In the genomic region with DNA sequence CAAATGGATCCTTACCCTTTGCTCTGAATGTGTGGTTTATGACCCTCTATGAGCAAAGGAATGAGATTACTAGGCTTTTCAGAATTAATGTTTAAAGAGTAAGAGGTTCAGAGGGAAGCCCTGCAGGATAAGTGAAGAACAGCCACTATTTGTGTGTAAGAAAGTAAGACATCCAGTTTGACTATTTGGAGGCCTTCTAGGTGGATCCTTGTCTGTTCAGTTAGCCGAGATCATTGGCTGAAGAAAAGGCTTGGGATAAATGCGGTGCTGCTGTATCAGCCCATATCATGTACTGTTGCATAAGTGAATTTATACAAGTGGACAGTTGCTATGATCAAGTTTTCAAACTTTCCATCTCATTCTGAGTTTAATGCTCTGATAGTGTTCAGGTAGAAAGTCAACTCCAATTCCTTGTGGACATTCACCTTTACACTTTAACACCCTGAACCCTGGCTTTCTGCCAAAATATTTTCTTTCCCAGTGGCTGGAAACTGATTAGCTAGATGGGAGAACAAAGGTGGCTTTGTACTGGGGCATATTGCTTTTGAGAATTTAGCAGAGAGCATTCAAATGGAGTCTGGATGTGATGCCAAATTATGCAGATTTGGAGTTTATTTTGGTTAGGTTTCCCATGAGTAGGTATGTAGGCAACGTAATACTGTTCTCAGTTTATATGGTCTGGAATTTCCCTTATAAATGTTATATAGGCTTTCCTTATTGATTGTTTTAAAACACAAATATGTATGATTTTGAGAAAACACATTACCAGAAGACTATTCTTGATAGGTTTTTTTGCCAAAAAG, we compare ENCODE assay signal across 11 cellular contexts. TPM values are rescaled to one million over a fixed set of nuclear protein-coding genes. Genes with fewer than 3 reads are reported as not detected.
A peak's percentile ranks its signal among the peaks of the same experiment; 100 is the strongest.
DNase-seq lines count a peak whose midpoint lies in the region; ATAC-seq and TF ChIP-seq lines count a peak whose summit lies in the region.
"Had no signal": no experiment of that assay in that cellular context is flagged by ENCODE, and none has a peak within 500 bp of the region (broad histone marks: within the 10 kb centered on the region; RNA-seq: fewer than 3 reads in every experiment).

No MANE protein-coding gene starts in this region.

- peaks cover 93% of the 10 kb centered on the region for H3F3A ChIP-seq in PC-9 (ENCODE audit: insufficient read depth, low read depth)

- peak overlapping the region; percentile 75 for H3K4me2 ChIP-seq in PC-9

- intact Hi-C loops in activated CD4-positive, alpha-beta T cell treated with anti-CD3 and anti-CD28 coated beads for 36 hours (cut with DNase I, micrococcal nuclease) = loop anchor here (1.0 to 5.0 kb wide), 3 partner anchors 14 to 559 kb away; partner anchors contain the start of gene PARD6B (in 1 of the 2)
- intact Hi-C loops in PC-9 (cut with micrococcal nuclease; ENCODE audit: unreplicated experiment) (no loop called here), dorsolateral prefrontal cortex (cut with DNase I) (loop anchor here in 1 of 2 donors (10.0 kb wide), 2 partner anchors 82 to 562 kb away; no protein-coding TSS in a partner anchor)

- POLR2A ChIA-PET in activated CD4-positive, alpha-beta T cell treated with anti-CD3 and anti-CD28 coated beads for 36 hours (lab: Charles Lee) = interaction anchor here (0.6 to 1.3 kb wide), 2 partner anchors 21 to 190 kb away, joined by 4 to 6 read pairs; no protein-coding TSS in a partner anchor
- POLR2A ChIA-PET in PC-9 (lab: Charles Lee; ENCODE audit: unreplicated experiment) = interaction anchor here (0.5 to 0.7 kb wide), 3 partner anchors 44 to 119 kb away, joined by 3 to 4 read pairs (median 4); no protein-coding TSS in a partner anchor

- H3K27ac Mint-ChIP-seq in activated CD4-positive, alpha-beta T cell treated with anti-CD3 and anti-CD28 coated beads for 36 hours = peak overlapping the region; percentile 80
- peak overlapping the region in 1 of 2 donors; percentile 40 for H3K27ac Mint-ChIP-seq in stimulated activated naive CD8-positive, alpha-beta T cell treated with anti-CD3 and anti-CD28 coated beads, Interleukin-15, amount 100 ng/mL, for 72 hours

- TF ChIP-seq CTCF in PC-9 (conservative IDR thresholded peaks at IDR 0.05) (no peak), dorsolateral prefrontal cortex (IDR thresholded peaks at IDR 0.05 in 54 of 56, conservative IDR thresholded peaks at IDR 0.05 in 2 of 56; ENCODE audit: low read depth in 1 of 56, partially characterized antibody in 56 of 56) (no peak)

- H4K20me1 ChIP-seq in PC-9 (ENCODE audit: insufficient read depth) = peaks cover 18% of the 10 kb centered on the region

- H2AFZ ChIP-seq in PC-9 = no peak overlapping the region

- no peaks in the 10 kb centered on the region for H3K9me3 Mint-ChIP-seq in activated CD4-positive, alpha-beta T cell treated with anti-CD3 and anti-CD28 coated beads for 36 hours (ENCODE audit: low read depth)
- H3K9me3 Mint-ChIP-seq in stimulated activated naive CD8-positive, alpha-beta T cell treated with anti-CD3 and anti-CD28 coated beads, Interleukin-15, amount 100 ng/mL, for 72 hours = no peaks in the 10 kb centered on the region

- peaks cover 9% of the 10 kb centered on the region for H3K36me3 Mint-ChIP-seq in activated CD4-positive, alpha-beta T cell treated with anti-CD3 and anti-CD28 coated beads for 36 hours (ENCODE audit: low read depth)

- peaks cover 68% of the 10 kb centered on the region for H3K36me3 ChIP-seq in PC-9 (ENCODE audit: low read depth)
- H3K36me3 ChIP-seq: MG63 had no signal

- BruUV-seq in PC-9 (replicated peaks; lab: Mats Ljungman, UMichigan) = no TSS peak

- H3K27me3 ChIP-seq in PC-9 (ENCODE audit: insufficient read depth, low read depth) (no peaks in the 10 kb centered on the region), dorsolateral prefrontal cortex (no peaks in the 10 kb centered on the region)
- H3K27me3 ChIP-seq: MG63 had no signal

- CTCF ChIA-PET in activated CD4-positive, alpha-beta T cell treated with anti-CD3 and anti-CD28 coated beads for 36 hours (lab: Charles Lee) = interaction anchor here (0.9 to 2.2 kb wide), 8 partner anchors 9 to 48 kb away, joined by 3 to 11 read pairs (median 6); partner anchors contain the start of genes BCAS4 and PARD6B
- CTCF ChIA-PET in PC-9 (lab: Charles Lee) = interaction anchor here (0.6 to 1.0 kb wide), 4 partner anchors 47 to 285 kb away, joined by 3 to 16 read pairs (median 6); no protein-coding TSS in a partner anchor

- no peak overlapping the region for H3K4me3 ChIP-seq in PC-9
- no peak overlapping the region for H3K4me3 ChIP-seq in dorsolateral prefrontal cortex
- H3K4me3 ChIP-seq: MG63 had no signal

- H3K9me2 ChIP-seq in PC-9 (ENCODE audit: insufficient read depth) = no peaks in the 10 kb centered on the region

- H3K4me1 ChIP-seq in PC-9 (replicated peaks; ENCODE audit: insufficient read depth) = peaks cover 74% of the 10 kb centered on the region

- H3K9me3 ChIP-seq in PC-9 (ENCODE audit: insufficient read depth, low read depth) = no peaks in the 10 kb centered on the region
- H3K9me3 ChIP-seq: MG63 had no signal

- H3K27ac ChIP-seq in PC-9 = peak overlapping the region; percentile 76
- H3K27ac ChIP-seq in dorsolateral prefrontal cortex = no peak overlapping the region

- no peaks in the 10 kb centered on the region for H3K27me3 Mint-ChIP-seq in activated CD4-positive, alpha-beta T cell treated with anti-CD3 and anti-CD28 coated beads for 36 hours
- H3K27me3 Mint-ChIP-seq in stimulated activated naive CD8-positive, alpha-beta T cell treated with anti-CD3 and anti-CD28 coated beads, Interleukin-15, amount 100 ng/mL, for 72 hours = no peaks in the 10 kb centered on the region
- H3K27me3 Mint-ChIP-seq: B cell had no signal

- DNase-seq in activated CD4-positive, alpha-beta T cell treated with anti-CD3 and anti-CD28 coated beads for 36 hours = peak; percentile 26
- no peak for DNase-seq in activated CD4-positive, alpha-beta T cell treated with anti-CD3 and anti-CD28 coated beads, Interleukin-2, amount 50 U/mL, for 48 hours
- DNase-seq in PC-9 (peak in 1 of 2 experiments; percentile 63), foreskin melanocyte (peak; percentile 28), dorsolateral prefrontal cortex (no peak), RKO (ENCODE audit: low spot score) (no peak)
- DNase-seq in stimulated activated naive CD8-positive, alpha-beta T cell treated with anti-CD3 and anti-CD28 coated beads, Interleukin-15, amount 100 ng/mL, for 72 hours = no peak
- DNase-seq: glutamatergic neuron, MG63 had no signal

- ATAC-seq in activated CD4-positive, alpha-beta T cell treated with anti-CD3 and anti-CD28 coated beads for 36 hours = peak; percentile 95
- peak; percentile 82 for ATAC-seq in stimulated activated naive CD8-positive, alpha-beta T cell treated with anti-CD3 and anti-CD28 coated beads, Interleukin-15, amount 100 ng/mL, for 72 hours
- no peak for ATAC-seq in GM21367 (IDR thresholded peaks at IDR 0.05; ENCODE audit: unreplicated experiment)

- H3K79me2 ChIP-seq in PC-9 (ENCODE audit: low read depth) = peaks cover 96% of the 10 kb centered on the region

- peaks cover 40% of the 10 kb centered on the region for H3K4me1 Mint-ChIP-seq in activated CD4-positive, alpha-beta T cell treated with anti-CD3 and anti-CD28 coated beads for 36 hours
- peaks cover 35% of the 10 kb centered on the region for H3K4me1 Mint-ChIP-seq in stimulated activated naive CD8-positive, alpha-beta T cell treated with anti-CD3 and anti-CD28 coated beads, Interleukin-15, amount 100 ng/mL, for 72 hours

- H3K4me3 Mint-ChIP-seq in activated CD4-positive, alpha-beta T cell treated with anti-CD3 and anti-CD28 coated beads for 36 hours = no peak overlapping the region
- H3K4me3 Mint-ChIP-seq in stimulated activated naive CD8-positive, alpha-beta T cell treated with anti-CD3 and anti-CD28 coated beads, Interleukin-15, amount 100 ng/mL, for 72 hours = no peak overlapping the region
- H3K4me3 Mint-ChIP-seq: B cell had no signal

RNA-seq across cellular contexts. Expression of gene PARD6B, which starts 15.0 kb away (rescaled TPM):
- total RNA-seq in activated CD4-positive, alpha-beta T cell treated with anti-CD3 and anti-CD28 coated beads for 36 hours = 1 to 10 TPM; 4.9 to 6.2 TPM
- total RNA-seq in PC-9 (2021) (52.2 and 80.3 TPM in 2 replicates), dorsolateral prefrontal cortex (10 to 100 TPM in 2 of 120 experiments, 1 to 10 TPM in 118; 2.6 to 11.1 (median 5.6) TPM)

RNA-seq across cellular contexts. Expression of gene BCAS4, which starts 48.5 kb away (rescaled TPM):
- 10 to 100 TPM; 11.6 to 17.0 TPM for total RNA-seq in activated CD4-positive, alpha-beta T cell treated with anti-CD3 and anti-CD28 coated beads for 36 hours
- total RNA-seq in PC-9 (2021) (7.6 and 12.4 TPM in 2 replicates), dorsolateral prefrontal cortex (10 to 100 TPM in 119 of 120 experiments, 1 to 10 TPM in 1; 8.0 to 41.4 (median 29.9) TPM)

RNA-seq across cellular contexts. Expression of gene RIPOR3, which starts 55.0 kb away (rescaled TPM):
- not detected for total RNA-seq in activated CD4-positive, alpha-beta T cell treated with anti-CD3 and anti-CD28 coated beads for 36 hours
- total RNA-seq in PC-9 (2021) (4.1 and 6.3 TPM in 2 replicates), dorsolateral prefrontal cortex (10 to 100 TPM in 3 of 120 experiments, 1 to 10 TPM in 114, under 1 TPM in 3; 0.69 to 27.4 (median 3.9) TPM)

Comparison
In these comparisons a context has a peak if more than half of its experiments do, and no peak if none do; other contexts are left out.
1. DNase-seq: peak in activated CD4-positive, alpha-beta T cell treated with anti-CD3 and anti-CD28 coated beads for 36 hours (single experiment) and foreskin melanocyte (single experiment); none in activated CD4-positive, alpha-beta T cell treated with anti-CD3 and anti-CD28 coated beads, Interleukin-2, amount 50 U/mL, for 48 hours (0 of 2), stimulated activated naive CD8-positive, alpha-beta T cell treated with anti-CD3 and anti-CD28 coated beads, Interleukin-15, amount 100 ng/mL, for 72 hours (0 of 2), dorsolateral prefrontal cortex (0 of 10) and RKO (single experiment).